19 cellular contexts compared by ENCODE assay signal in genomic region chr2:86241611-86242010, GRCh38. TPM values are rescaled to one million over a fixed set of nuclear protein-coding genes. Genes with fewer than 3 reads are reported as not detected.
DNase-seq lines count a peak whose midpoint lies in the region; ATAC-seq and TF ChIP-seq lines count a peak whose summit lies in the region.
"Had no signal": no experiment of that assay in that cellular context is flagged by ENCODE, and none has a peak within 500 bp of the region (broad histone marks: within the 10 kb centered on the region; RNA-seq: fewer than 3 reads in every experiment).

No MANE protein-coding gene starts in this region.

- H3K27me3 ChIP-seq in DOHH2 (ENCODE audit: control insufficient read depth, low read length) (no peaks in the 10 kb centered on the region), IMR-90 (ENCODE audit: control insufficient read depth, insufficient read depth, low read length) (peaks cover 38% of the 10 kb centered on the region), sigmoid colon (no peaks in the 10 kb centered on the region)
- H3K27me3 ChIP-seq: MG63 had no signal

- H3K9me3 ChIP-seq in DOHH2 (ENCODE audit: control insufficient read depth, insufficient read depth, low read length) = no peaks in the 10 kb centered on the region
- no peaks in the 10 kb centered on the region; the same call in 1 of the 2 replicates for H3K9me3 ChIP-seq in IMR-90 (ENCODE audit: control insufficient read depth, insufficient read depth, low read length)
- no peaks in the 10 kb centered on the region for H3K9me3 ChIP-seq in sigmoid colon
- H3K9me3 ChIP-seq: BLaER1 treated with 17β-estradiol and CSF1 and Interleukin-3, amounts not matched to agents 10 nM and 100 nM; MG63 had no signal

- H3K9me2 ChIP-seq in DOHH2 (replicated peaks; ENCODE audit: control insufficient read depth, low read length) = no peaks in the 10 kb centered on the region

- in situ Hi-C loops in IMR-90 (cut with MboI; ENCODE audit: low sequenced_read_pairs) = no loop called here

- H3K4me3 Mint-ChIP-seq in natural killer cell treated with Interleukin-12 subunit alpha and Interleukin-12 subunit beta and Interleukin-15 and Interleukin-18, amount 100 ng/mL, for 72 hours = no peak overlapping the region
- H3K4me3 Mint-ChIP-seq: CD8-positive, alpha-beta memory T cell had no signal

- no peak overlapping the region for H2BK15ac ChIP-seq in IMR-90 (ENCODE audit: low read depth, low read length)

- no peaks in the 10 kb centered on the region for H3K79me2 ChIP-seq in DOHH2 (ENCODE audit: control insufficient read depth, low read length)

- no peak overlapping the region for H4K5ac ChIP-seq in IMR-90 (ENCODE audit: low read depth, low read length)

- no peaks in the 10 kb centered on the region for H4K20me1 ChIP-seq in DOHH2 (ENCODE audit: control insufficient read depth, insufficient read depth, low read depth, low read length)
- H4K20me1 ChIP-seq in IMR-90 (ENCODE audit: insufficient read depth, low read length) = no peaks in the 10 kb centered on the region

- H3K9me3 Mint-ChIP-seq in natural killer cell treated with Interleukin-12 subunit alpha and Interleukin-12 subunit beta and Interleukin-15 and Interleukin-18, amount 100 ng/mL, for 72 hours = no peaks in the 10 kb centered on the region
- H3K9me3 Mint-ChIP-seq: CD8-positive, alpha-beta memory T cell had no signal

- dilution Hi-C loops in IMR-90 (cut with HindIII; ENCODE audit: low sequenced_read_pairs, unreplicated experiment) = no loop called here

- H3K23ac ChIP-seq in IMR-90 (ENCODE audit: low read depth, low read length) = no peak overlapping the region

- intact Hi-C loops in IMR-90 (cut with micrococcal nuclease) (no loop called here), sigmoid colon (cut with DNase I) (no loop called here)

- H3K36me3 Mint-ChIP-seq in natural killer cell treated with Interleukin-12 subunit alpha and Interleukin-12 subunit beta and Interleukin-15 and Interleukin-18, amount 100 ng/mL, for 72 hours = no peaks in the 10 kb centered on the region
- H3K36me3 Mint-ChIP-seq: CD8-positive, alpha-beta memory T cell had no signal

- H4K8ac ChIP-seq in IMR-90 (ENCODE audit: low read depth in 2 of 2, low read length in 2 of 2) = no peak overlapping the region

- DNase-seq in IMR-90 = no peak
- DNase-seq in RPMI8226 = peak; percentile 78
- peak; percentile 21 for DNase-seq in sigmoid colon
- no peak for DNase-seq in natural killer cell treated with Interleukin-12 subunit alpha and Interleukin-12 subunit beta and Interleukin-15 and Interleukin-18, amount 100 ng/mL, for 72 hours (ENCODE audit: low spot score)
- DNase-seq: CD8-positive, alpha-beta memory T cell; DMS79; GM23248; Kasumi-1; MG63; NCI-H1417 treated with DMSO at 0.1 percent for 48 hours; NCI-H1930; NCI-H226; NCI-H524; PC-9 had no signal

- H3K4me1 ChIP-seq in DOHH2 (ENCODE audit: control insufficient read depth, low read length) (peaks cover 64% of the 10 kb centered on the region), IMR-90 (ENCODE audit: control insufficient read depth, insufficient read depth, low read length) (no peaks in the 10 kb centered on the region), sigmoid colon (peaks cover 2 to 16% (median 11%) of the 10 kb centered on the region in 4 donors)

- peaks cover 12 to 32% of the 10 kb centered on the region in 2 donors for H3K27me3 Mint-ChIP-seq in natural killer cell treated with Interleukin-12 subunit alpha and Interleukin-12 subunit beta and Interleukin-15 and Interleukin-18, amount 100 ng/mL, for 72 hours

- H3K9ac ChIP-seq in IMR-90 (ENCODE audit: low read depth, low read length) = no peak overlapping the region
- H3K9ac ChIP-seq: BLaER1 treated with 17β-estradiol and CSF1 and Interleukin-3, amounts not matched to agents 10 nM and 100 nM; GM23248 had no signal

- H4K91ac ChIP-seq in IMR-90 (ENCODE audit: insufficient read depth, low read depth, low read length) = no peak overlapping the region

- no peaks in the 10 kb centered on the region for H3K9me1 ChIP-seq in IMR-90 (ENCODE audit: insufficient read depth, low read length)

- TF ChIP-seq POLR2A in IMR-90 (IDR thresholded peaks at IDR 0.05; ENCODE audit: low read depth, low read length) = no peak
- TF ChIP-seq POLR2A in sigmoid colon (IDR thresholded peaks at IDR 0.05) = no peak

- no peak overlapping the region for H3K14ac ChIP-seq in IMR-90 (replicated peaks; ENCODE audit: low read depth, low read length)

- BruUV-seq in IMR-90 (replicated peaks; lab: Mats Ljungman, UMichigan) = no TSS peak

- no peak overlapping the region for H2BK20ac ChIP-seq in IMR-90 (ENCODE audit: low read depth, low read length)

- H3K4me2 ChIP-seq in DOHH2 (ENCODE audit: low read length) (peak overlapping the region; percentile 26), IMR-90 (ENCODE audit: low read depth, low read length) (no peak overlapping the region)
- H3K4me2 ChIP-seq: BLaER1 treated with 17β-estradiol and CSF1 and Interleukin-3, amounts not matched to agents 10 nM and 100 nM; PC-9 had no signal

- H3K27ac ChIP-seq in DOHH2 (ENCODE audit: low read depth, low read length) = no peak overlapping the region
- H3K27ac ChIP-seq in IMR-90 (ENCODE audit: insufficient read depth, low read length) = no peak overlapping the region
- H3K27ac ChIP-seq in sigmoid colon = peak overlapping the region in 1 of 4 donors; percentile 78
- H3K27ac ChIP-seq: BLaER1 treated with 17β-estradiol and CSF1 and Interleukin-3, amounts not matched to agents 10 nM and 100 nM; GM23248; PC-9 had no signal

- 70% methylated on average over 2 of the region's 6 CpGs; no CpG with 5 or more reads in 1 of the 2 experiments for WGBS in IMR-90 (ENCODE audit: extremely low coverage in 2 of 2, insufficient read length in 1 of 2), 2 experiments
- 71 to 72% methylated on average over 6 of the region's 6 CpGs for WGBS in sigmoid colon, 2 donors

- H3K27ac Mint-ChIP-seq in natural killer cell treated with Interleukin-12 subunit alpha and Interleukin-12 subunit beta and Interleukin-15 and Interleukin-18, amount 100 ng/mL, for 72 hours = no peak overlapping the region

- no peak for TF ChIP-seq RAD21 in IMR-90 (IDR thresholded peaks at IDR 0.05; ENCODE audit: low read length)

- no peak for TF ChIP-seq EP300 in sigmoid colon (IDR thresholded peaks at IDR 0.05)

- no peak overlapping the region for H2BK120ac ChIP-seq in IMR-90 (ENCODE audit: low read depth, low read length)

- H2AK5ac ChIP-seq in IMR-90 (ENCODE audit: low read depth, low read length) = no peak overlapping the region

- H3F3A ChIP-seq in DOHH2 (ENCODE audit: control insufficient read depth, insufficient read depth) = no peaks in the 10 kb centered on the region

- H2AK9ac ChIP-seq in IMR-90 (replicated peaks; ENCODE audit: low read depth, low read length, poor library complexity) = peak overlapping the region; percentile 28

- H2BK5ac ChIP-seq in IMR-90 (ENCODE audit: low read depth, low read length, poor library complexity, severe bottlenecking) = no peak overlapping the region

- TF ChIP-seq CTCF in DOHH2 (IDR thresholded peaks at IDR 0.05; ENCODE audit: low read depth, low read length, poor library complexity, severe bottlenecking) (no peak), IMR-90 (conservative IDR thresholded peaks at IDR 0.05; ENCODE audit: low read depth, low read length) (no peak), sigmoid colon (IDR thresholded peaks at IDR 0.05) (no peak)

- no peaks in the 10 kb centered on the region for H3K36me3 ChIP-seq in DOHH2 (ENCODE audit: control insufficient read depth, low read length)
- no peaks in the 10 kb centered on the region for H3K36me3 ChIP-seq in IMR-90 (ENCODE audit: control insufficient read depth, insufficient read depth, low read length)
- H3K36me3 ChIP-seq in sigmoid colon = peaks cover 0 to 4% (median 0%) of the 10 kb centered on the region in 4 donors
- H3K36me3 ChIP-seq: BLaER1 treated with 17β-estradiol and CSF1 and Interleukin-3, amounts not matched to agents 10 nM and 100 nM; MG63 had no signal

- no peaks in the 10 kb centered on the region for H3K79me1 ChIP-seq in IMR-90 (ENCODE audit: low read depth in 1 of 2, low read length in 2 of 2)

- POLR2A ChIA-PET in IMR-90 (lab: Charles Lee; ENCODE audit: unreplicated experiment) = no interaction called here

- no peak overlapping the region for H3K56ac ChIP-seq in IMR-90 (ENCODE audit: extremely low read depth, insufficient read depth, low read length)

- peaks cover 6% of the 10 kb centered on the region in 2 donors for H3K4me1 Mint-ChIP-seq in natural killer cell treated with Interleukin-12 subunit alpha and Interleukin-12 subunit beta and Interleukin-15 and Interleukin-18, amount 100 ng/mL, for 72 hours (ENCODE audit: low read depth in 2 of 2)

- ATAC-seq in IMR-90 (ENCODE audit: low read depth) (no peak), GM21447 (IDR thresholded peaks at IDR 0.05; ENCODE audit: unreplicated experiment) (no peak), GM21367 (IDR thresholded peaks at IDR 0.05; ENCODE audit: unreplicated experiment) (no peak)
- ATAC-seq in natural killer cell treated with Interleukin-12 subunit alpha and Interleukin-12 subunit beta and Interleukin-15 and Interleukin-18, amount 100 ng/mL, for 72 hours = no peak
- ATAC-seq: HCT116 had no signal

- no peak overlapping the region for H3K4me3 ChIP-seq in DOHH2 (ENCODE audit: low read length)
- H3K4me3 ChIP-seq in IMR-90 (ENCODE audit: insufficient read depth, low read depth, low read length) = no peak overlapping the region
- no peak overlapping the region for H3K4me3 ChIP-seq in sigmoid colon
- H3K4me3 ChIP-seq: BLaER1 treated with 17β-estradiol and CSF1 and Interleukin-3, amounts not matched to agents 10 nM and 100 nM; GM23248; MG63; PC-9 had no signal

- CTCF ChIA-PET in IMR-90 (lab: Yijun Ruan, JAX) = no interaction called here

- no peak overlapping the region for H3K4ac ChIP-seq in IMR-90 (ENCODE audit: low read depth, low read length)

- peak overlapping the region; percentile 43 for H2AFZ ChIP-seq in IMR-90 (replicated peaks; ENCODE audit: low read length, poor library complexity)
- H2AFZ ChIP-seq: GM23248, PC-9 had no signal

- H3K18ac ChIP-seq in IMR-90 (ENCODE audit: low read depth, low read length) = no peak overlapping the region

RNA-seq across cellular contexts. Expression of gene MRPL35, which starts 42.4 kb away (rescaled TPM):
- 26.7 and 64.0 TPM in 2 replicates for total RNA-seq in IMR-90 (2012; rRNA removed)
- polyA plus RNA-seq in IMR-90 (2012; rRNA removed) = 37.6 and 48.7 TPM in 2 replicates
- 12.7 and 13.9 TPM in 2 replicates for polyA plus RNA-seq in IMR-90 (2012; cell fraction: cytosol; rRNA removed)
- polyA plus RNA-seq in IMR-90 (2012; cell fraction: nucleus; rRNA removed; ENCODE audit: low replicate concordance) = 3.7 and 9.4 TPM in 2 replicates
- total RNA-seq in sigmoid colon = 10 to 100 TPM; 17.7 to 31.4 (median 27.7) TPM
- polyA plus RNA-seq in sigmoid colon = 10 to 100 TPM; 47.4 to 89.5 (median 68.2) TPM
- total RNA-seq in natural killer cell treated with Interleukin-12 subunit alpha and Interleukin-12 subunit beta and Interleukin-15 and Interleukin-18, amount 100 ng/mL, for 72 hours = 10 to 100 TPM; 58.9 to 66.4 TPM

RNA-seq across cellular contexts. Expression of gene IMMT, which starts 46.3 kb away (rescaled TPM):
- total RNA-seq in IMR-90 (2012; rRNA removed) (87.3 and 90.0 TPM in 2 replicates), sigmoid colon (10 to 100 TPM; 46.1 to 48.2 (median 48.2) TPM)
- polyA plus RNA-seq in IMR-90 (2012; rRNA removed) (41.0 and 50.5 TPM in 2 replicates), sigmoid colon (10 to 100 TPM; 60.1 to 90.2 (median 73.1) TPM)
- 14.0 and 31.8 TPM in 2 replicates for polyA plus RNA-seq in IMR-90 (2012; cell fraction: cytosol; rRNA removed)
- 12.0 and 46.2 TPM in 2 replicates for polyA plus RNA-seq in IMR-90 (2012; cell fraction: nucleus; rRNA removed; ENCODE audit: low replicate concordance)
- total RNA-seq in natural killer cell treated with Interleukin-12 subunit alpha and Interleukin-12 subunit beta and Interleukin-15 and Interleukin-18, amount 100 ng/mL, for 72 hours = 100 to 1,000 TPM; 110 to 157 TPM

Comparison
In these comparisons a context has a peak if more than half of its experiments do, and no peak if none do; other contexts are left out.
1. DNase-seq: peak in RPMI8226 (single experiment) and sigmoid colon (single experiment); none in IMR-90 (single experiment) and natural killer cell treated with Interleukin-12 subunit alpha and Interleukin-12 subunit beta and Interleukin-15 and Interleukin-18, amount 100 ng/mL, for 72 hours (single experiment).